In the genomic region with DNA sequence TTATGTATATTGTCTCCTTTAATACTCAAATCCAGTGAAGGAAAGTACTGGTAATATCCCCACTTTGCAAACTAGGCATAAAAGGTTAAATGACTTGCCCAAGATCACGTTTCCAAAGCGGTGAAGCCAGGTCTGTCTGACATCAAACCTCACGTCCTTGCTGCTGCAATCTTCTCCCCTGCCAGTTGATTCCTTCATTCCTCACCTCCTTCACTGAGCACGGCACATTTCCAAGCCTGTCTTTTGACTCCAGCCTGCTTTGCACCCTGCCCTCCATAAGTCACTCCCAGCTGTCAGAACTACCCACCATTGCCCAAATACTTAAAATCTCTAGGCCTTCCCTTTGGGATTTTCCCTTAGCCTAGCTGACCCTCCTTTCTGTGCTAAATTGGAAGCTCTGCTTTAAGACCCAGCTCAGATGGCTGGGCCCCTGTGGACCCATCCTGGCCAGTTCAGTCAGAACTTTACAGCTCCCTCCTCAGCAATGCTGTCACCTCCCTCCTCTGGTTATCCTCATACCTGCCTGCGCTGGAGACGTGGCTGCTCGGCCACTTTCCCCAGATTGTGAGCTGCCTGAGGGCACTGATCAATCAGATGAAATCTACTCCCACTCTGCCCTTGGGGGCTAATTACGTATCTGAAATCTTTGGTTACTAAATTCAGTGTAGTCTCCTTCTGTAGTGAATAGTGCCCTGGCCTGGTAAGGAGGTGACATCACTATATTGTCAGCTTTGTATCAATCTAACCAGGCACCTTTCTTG, we compare ENCODE assay signal across 1 cellular context.
TF ChIP-seq lines count a peak whose summit lies in the region.

No MANE protein-coding gene starts in this region.

TF ChIP-seq in WTC11, 78 proteins besides CTCF, POLR2A, EP300 and RAD21 (continued from another document):
- TF ChIP-seq, protein P1, sequence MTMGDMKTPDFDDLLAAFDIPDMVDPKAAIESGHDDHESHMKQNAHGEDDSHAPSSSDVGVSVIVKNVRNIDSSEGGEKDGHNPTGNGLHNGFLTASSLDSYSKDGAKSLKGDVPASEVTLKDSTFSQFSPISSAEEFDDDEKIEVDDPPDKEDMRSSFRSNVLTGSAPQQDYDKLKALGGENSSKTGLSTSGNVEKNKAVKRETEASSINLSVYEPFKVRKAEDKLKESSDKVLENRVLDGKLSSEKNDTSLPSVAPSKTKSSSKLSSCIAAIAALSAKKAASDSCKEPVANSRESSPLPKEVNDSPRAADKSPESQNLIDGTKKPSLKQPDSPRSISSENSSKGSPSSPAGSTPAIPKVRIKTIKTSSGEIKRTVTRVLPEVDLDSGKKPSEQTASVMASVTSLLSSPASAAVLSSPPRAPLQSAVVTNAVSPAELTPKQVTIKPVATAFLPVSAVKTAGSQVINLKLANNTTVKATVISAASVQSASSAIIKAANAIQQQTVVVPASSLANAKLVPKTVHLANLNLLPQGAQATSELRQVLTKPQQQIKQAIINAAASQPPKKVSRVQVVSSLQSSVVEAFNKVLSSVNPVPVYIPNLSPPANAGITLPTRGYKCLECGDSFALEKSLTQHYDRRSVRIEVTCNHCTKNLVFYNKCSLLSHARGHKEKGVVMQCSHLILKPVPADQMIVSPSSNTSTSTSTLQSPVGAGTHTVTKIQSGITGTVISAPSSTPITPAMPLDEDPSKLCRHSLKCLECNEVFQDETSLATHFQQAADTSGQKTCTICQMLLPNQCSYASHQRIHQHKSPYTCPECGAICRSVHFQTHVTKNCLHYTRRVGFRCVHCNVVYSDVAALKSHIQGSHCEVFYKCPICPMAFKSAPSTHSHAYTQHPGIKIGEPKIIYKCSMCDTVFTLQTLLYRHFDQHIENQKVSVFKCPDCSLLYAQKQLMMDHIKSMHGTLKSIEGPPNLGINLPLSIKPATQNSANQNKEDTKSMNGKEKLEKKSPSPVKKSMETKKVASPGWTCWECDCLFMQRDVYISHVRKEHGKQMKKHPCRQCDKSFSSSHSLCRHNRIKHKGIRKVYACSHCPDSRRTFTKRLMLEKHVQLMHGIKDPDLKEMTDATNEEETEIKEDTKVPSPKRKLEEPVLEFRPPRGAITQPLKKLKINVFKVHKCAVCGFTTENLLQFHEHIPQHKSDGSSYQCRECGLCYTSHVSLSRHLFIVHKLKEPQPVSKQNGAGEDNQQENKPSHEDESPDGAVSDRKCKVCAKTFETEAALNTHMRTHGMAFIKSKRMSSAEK (CRISPR knock-in tag; IDR thresholded peaks at IDR 0.05; ENCODE audit: borderline replicate concordance): no peak
- TF ChIP-seq SMAD3 (CRISPR knock-in tag; IDR thresholded peaks at IDR 0.05; ENCODE audit: borderline replicate concordance) (no peak), ZNF219 (CRISPR knock-in tag; IDR thresholded peaks at IDR 0.05; ENCODE audit: borderline replicate concordance) (no peak), NR2C2 (CRISPR knock-in tag; IDR thresholded peaks at IDR 0.05) (no peak), HMGA2 (CRISPR knock-in tag; IDR thresholded peaks at IDR 0.05) (no peak), SOX15 (CRISPR knock-in tag; IDR thresholded peaks at IDR 0.05) (no peak), NFE2L1 (CRISPR knock-in tag; IDR thresholded peaks at IDR 0.05) (no peak), CBFB (CRISPR knock-in tag; IDR thresholded peaks at IDR 0.05; ENCODE audit: low read depth) (no peak), NFATC4 (CRISPR knock-in tag; IDR thresholded peaks at IDR 0.05) (no peak), ZBTB21 (CRISPR knock-in tag; IDR thresholded peaks at IDR 0.05; ENCODE audit: borderline replicate concordance) (no peak), ZNF396 (CRISPR knock-in tag; IDR thresholded peaks at IDR 0.05; ENCODE audit: borderline replicate concordance) (no peak), ZNF121 (CRISPR knock-in tag; IDR thresholded peaks at IDR 0.05) (no peak)
- TF ChIP-seq, protein P2, sequence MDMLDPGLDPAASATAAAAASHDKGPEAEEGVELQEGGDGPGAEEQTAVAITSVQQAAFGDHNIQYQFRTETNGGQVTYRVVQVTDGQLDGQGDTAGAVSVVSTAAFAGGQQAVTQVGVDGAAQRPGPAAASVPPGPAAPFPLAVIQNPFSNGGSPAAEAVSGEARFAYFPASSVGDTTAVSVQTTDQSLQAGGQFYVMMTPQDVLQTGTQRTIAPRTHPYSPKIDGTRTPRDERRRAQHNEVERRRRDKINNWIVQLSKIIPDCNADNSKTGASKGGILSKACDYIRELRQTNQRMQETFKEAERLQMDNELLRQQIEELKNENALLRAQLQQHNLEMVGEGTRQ (CRISPR knock-in tag; IDR thresholded peaks at IDR 0.05): no peak
- TF ChIP-seq, protein P3, sequence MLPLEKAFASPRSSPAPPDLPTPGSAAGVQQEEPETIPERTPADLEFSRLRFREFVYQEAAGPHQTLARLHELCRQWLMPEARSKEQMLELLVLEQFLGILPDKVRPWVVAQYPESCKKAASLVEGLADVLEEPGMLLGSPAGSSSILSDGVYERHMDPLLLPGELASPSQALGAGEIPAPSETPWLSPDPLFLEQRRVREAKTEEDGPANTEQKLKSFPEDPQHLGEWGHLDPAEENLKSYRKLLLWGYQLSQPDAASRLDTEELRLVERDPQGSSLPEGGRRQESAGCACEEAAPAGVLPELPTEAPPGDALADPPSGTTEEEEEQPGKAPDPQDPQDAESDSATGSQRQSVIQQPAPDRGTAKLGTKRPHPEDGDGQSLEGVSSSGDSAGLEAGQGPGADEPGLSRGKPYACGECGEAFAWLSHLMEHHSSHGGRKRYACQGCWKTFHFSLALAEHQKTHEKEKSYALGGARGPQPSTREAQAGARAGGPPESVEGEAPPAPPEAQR (CRISPR knock-in tag; IDR thresholded peaks at IDR 0.05): no peak
- TF ChIP-seq, protein P4, sequence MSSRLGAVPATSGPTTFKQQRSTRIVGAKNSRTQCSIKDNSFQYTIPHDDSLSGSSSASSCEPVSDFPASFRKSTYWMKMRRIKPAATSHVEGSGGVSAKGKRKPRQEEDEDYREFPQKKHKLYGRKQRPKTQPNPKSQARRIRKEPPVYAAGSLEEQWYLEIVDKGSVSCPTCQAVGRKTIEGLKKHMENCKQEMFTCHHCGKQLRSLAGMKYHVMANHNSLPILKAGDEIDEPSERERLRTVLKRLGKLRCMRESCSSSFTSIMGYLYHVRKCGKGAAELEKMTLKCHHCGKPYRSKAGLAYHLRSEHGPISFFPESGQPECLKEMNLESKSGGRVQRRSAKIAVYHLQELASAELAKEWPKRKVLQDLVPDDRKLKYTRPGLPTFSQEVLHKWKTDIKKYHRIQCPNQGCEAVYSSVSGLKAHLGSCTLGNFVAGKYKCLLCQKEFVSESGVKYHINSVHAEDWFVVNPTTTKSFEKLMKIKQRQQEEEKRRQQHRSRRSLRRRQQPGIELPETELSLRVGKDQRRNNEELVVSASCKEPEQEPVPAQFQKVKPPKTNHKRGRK (CRISPR knock-in tag; IDR thresholded peaks at IDR 0.05; ENCODE audit: borderline replicate concordance): no peak
- TF ChIP-seq, protein P5, sequence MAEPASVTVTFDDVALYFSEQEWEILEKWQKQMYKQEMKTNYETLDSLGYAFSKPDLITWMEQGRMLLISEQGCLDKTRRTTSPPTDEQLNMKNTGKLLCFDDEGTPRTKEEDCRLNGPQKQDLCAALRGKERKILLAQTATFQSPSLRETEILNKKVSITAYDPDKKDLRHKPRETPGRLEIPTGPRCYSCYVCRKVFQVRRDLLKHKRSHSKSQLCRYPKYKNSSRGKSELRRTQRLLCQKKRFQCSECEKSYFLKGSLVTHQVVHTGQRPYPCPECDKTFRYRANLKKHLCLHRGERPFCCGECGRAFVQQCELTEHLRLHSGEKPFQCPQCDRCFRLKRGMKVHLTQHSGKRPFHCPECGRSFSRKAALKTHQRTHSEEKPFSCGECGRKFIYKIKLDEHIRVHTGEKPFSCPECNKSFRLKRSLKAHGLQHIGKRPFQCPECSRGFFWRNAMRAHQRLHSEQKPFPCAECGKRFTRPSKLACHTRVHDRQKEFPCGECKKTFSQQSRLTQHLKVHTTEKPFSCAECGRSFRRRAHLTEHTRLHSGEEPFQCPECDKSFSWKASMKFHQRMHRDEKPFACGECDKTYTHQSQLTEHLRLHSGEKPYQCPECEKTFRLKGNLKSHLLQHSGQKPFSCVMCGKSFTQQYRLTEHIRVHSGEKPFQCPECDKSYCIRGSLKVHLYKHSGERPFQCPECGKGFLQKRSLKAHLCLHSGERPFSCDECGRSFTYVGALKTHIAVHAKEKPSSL (CRISPR knock-in tag; conservative IDR thresholded peaks at IDR 0.05): no peak
- TF ChIP-seq, protein P6, sequence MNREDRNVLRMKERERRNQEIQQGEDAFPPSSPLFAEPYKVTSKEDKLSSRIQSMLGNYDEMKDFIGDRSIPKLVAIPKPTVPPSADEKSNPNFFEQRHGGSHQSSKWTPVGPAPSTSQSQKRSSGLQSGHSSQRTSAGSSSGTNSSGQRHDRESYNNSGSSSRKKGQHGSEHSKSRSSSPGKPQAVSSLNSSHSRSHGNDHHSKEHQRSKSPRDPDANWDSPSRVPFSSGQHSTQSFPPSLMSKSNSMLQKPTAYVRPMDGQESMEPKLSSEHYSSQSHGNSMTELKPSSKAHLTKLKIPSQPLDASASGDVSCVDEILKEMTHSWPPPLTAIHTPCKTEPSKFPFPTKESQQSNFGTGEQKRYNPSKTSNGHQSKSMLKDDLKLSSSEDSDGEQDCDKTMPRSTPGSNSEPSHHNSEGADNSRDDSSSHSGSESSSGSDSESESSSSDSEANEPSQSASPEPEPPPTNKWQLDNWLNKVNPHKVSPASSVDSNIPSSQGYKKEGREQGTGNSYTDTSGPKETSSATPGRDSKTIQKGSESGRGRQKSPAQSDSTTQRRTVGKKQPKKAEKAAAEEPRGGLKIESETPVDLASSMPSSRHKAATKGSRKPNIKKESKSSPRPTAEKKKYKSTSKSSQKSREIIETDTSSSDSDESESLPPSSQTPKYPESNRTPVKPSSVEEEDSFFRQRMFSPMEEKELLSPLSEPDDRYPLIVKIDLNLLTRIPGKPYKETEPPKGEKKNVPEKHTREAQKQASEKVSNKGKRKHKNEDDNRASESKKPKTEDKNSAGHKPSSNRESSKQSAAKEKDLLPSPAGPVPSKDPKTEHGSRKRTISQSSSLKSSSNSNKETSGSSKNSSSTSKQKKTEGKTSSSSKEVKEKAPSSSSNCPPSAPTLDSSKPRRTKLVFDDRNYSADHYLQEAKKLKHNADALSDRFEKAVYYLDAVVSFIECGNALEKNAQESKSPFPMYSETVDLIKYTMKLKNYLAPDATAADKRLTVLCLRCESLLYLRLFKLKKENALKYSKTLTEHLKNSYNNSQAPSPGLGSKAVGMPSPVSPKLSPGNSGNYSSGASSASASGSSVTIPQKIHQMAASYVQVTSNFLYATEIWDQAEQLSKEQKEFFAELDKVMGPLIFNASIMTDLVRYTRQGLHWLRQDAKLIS (CRISPR knock-in tag; IDR thresholded peaks at IDR 0.05; ENCODE audit: borderline replicate concordance): no peak
